In genomic region chr12:6423267-6424007, GRCh38 we compare ENCODE assay signal across 1 cellular context.
TF ChIP-seq lines count a peak whose summit lies in the region.

No MANE protein-coding gene starts in this region.

TF ChIP-seq in HEK293, 187 proteins besides CTCF, POLR2A, EP300 and RAD21 (continued from another document and continues in another):
- TF ChIP-seq HIC1 (tag by site-specific recombination; IDR thresholded peaks at IDR 0.05) (no peak), ZNF785 (tag by site-specific recombination; IDR thresholded peaks at IDR 0.05) (no peak), ZNF214 (tag by site-specific recombination; IDR thresholded peaks at IDR 0.05; ENCODE audit: borderline replicate concordance) (no peak), ZNF629 (tag by site-specific recombination; IDR thresholded peaks at IDR 0.05) (no peak), GLIS1 (tag by site-specific recombination; IDR thresholded peaks at IDR 0.05) (no peak), ZSCAN23 (tag by site-specific recombination; IDR thresholded peaks at IDR 0.05) (no peak), ZNF19 (tag by site-specific recombination; IDR thresholded peaks at IDR 0.05; ENCODE audit: low read depth) (no peak), ZNF560 (tag by site-specific recombination; IDR thresholded peaks at IDR 0.05; ENCODE audit: borderline replicate concordance) (no peak), OSR2 (tag by site-specific recombination; IDR thresholded peaks at IDR 0.05) (no peak), ZNF223 (tag by site-specific recombination; IDR thresholded peaks at IDR 0.05) (no peak), ZFP37 (tag by site-specific recombination; IDR thresholded peaks at IDR 0.05) (no peak), ZNF843 (tag by site-specific recombination; IDR thresholded peaks at IDR 0.05) (no peak), ZNF157 (tag by site-specific recombination; IDR thresholded peaks at IDR 0.05) (no peak), ZNF658 (tag by site-specific recombination; IDR thresholded peaks at IDR 0.05) (no peak), SCRT2 (tag by site-specific recombination; IDR thresholded peaks at IDR 0.05) (no peak), ZNF791 (tag by site-specific recombination; IDR thresholded peaks at IDR 0.05) (no peak), ZBTB48 (tag by site-specific recombination; IDR thresholded peaks at IDR 0.05) (no peak), ZSCAN30 (tag by site-specific recombination; IDR thresholded peaks at IDR 0.05) (peak; percentile 79), ZNF626 (tag by site-specific recombination; IDR thresholded peaks at IDR 0.05) (no peak), ZNF37A (tag by site-specific recombination; IDR thresholded peaks at IDR 0.05) (no peak), ZNF121 (tag by site-specific recombination; IDR thresholded peaks at IDR 0.05) (no peak), AEBP2 (tag by site-specific recombination; IDR thresholded peaks at IDR 0.05; ENCODE audit: borderline replicate concordance) (no peak), ZNF335 (tag by site-specific recombination; conservative IDR thresholded peaks at IDR 0.05) (no peak), ZNF341 (tag by site-specific recombination; IDR thresholded peaks at IDR 0.05; ENCODE audit: low read depth) (no peak), ZSCAN5A (tag by site-specific recombination; IDR thresholded peaks at IDR 0.05) (no peak), ZNF529 (tag by site-specific recombination; IDR thresholded peaks at IDR 0.05; ENCODE audit: insufficient replicate concordance) (no peak), KLF8 (tag by site-specific recombination; IDR thresholded peaks at IDR 0.05) (peak; percentile 44; the same call in 1 of the 2 replicates), ZNF10 (tag by site-specific recombination; IDR thresholded peaks at IDR 0.05) (no peak), ZNF768 (tag by site-specific recombination; IDR thresholded peaks at IDR 0.05) (no peak), MYNN (tag by site-specific recombination; IDR thresholded peaks at IDR 0.05; ENCODE audit: borderline replicate concordance) (peak; percentile 90), ZNF248 (tag by site-specific recombination; IDR thresholded peaks at IDR 0.05) (no peak), ZNF133 (tag by site-specific recombination; IDR thresholded peaks at IDR 0.05) (no peak), ZBTB1 (tag by site-specific recombination; IDR thresholded peaks at IDR 0.05) (no peak), ZNF76 (tag by site-specific recombination; IDR thresholded peaks at IDR 0.05; ENCODE audit: borderline replicate concordance, low read depth) (no peak), SP7 (tag by site-specific recombination; IDR thresholded peaks at IDR 0.05) (peak; percentile 56; the same call in 1 of the 2 replicates), ZNF510 (tag by site-specific recombination; IDR thresholded peaks at IDR 0.05; ENCODE audit: insufficient replicate concordance) (no peak), ZNF473 (tag by site-specific recombination; IDR thresholded peaks at IDR 0.05) (no peak), ZNF274 (IDR thresholded peaks at IDR 0.05; ENCODE audit: low read length) (no peak), ZNF274 (tag by site-specific recombination; IDR thresholded peaks at IDR 0.05; ENCODE audit: borderline replicate concordance) (no peak), ZNF266 (tag by site-specific recombination; IDR thresholded peaks at IDR 0.05; ENCODE audit: low read depth) (no peak), ZIC2 (tag by site-specific recombination; IDR thresholded peaks at IDR 0.05) (no peak), ZNF610 (tag by site-specific recombination; IDR thresholded peaks at IDR 0.05; ENCODE audit: borderline replicate concordance) (no peak)
- TF ChIP-seq, protein P1, sequence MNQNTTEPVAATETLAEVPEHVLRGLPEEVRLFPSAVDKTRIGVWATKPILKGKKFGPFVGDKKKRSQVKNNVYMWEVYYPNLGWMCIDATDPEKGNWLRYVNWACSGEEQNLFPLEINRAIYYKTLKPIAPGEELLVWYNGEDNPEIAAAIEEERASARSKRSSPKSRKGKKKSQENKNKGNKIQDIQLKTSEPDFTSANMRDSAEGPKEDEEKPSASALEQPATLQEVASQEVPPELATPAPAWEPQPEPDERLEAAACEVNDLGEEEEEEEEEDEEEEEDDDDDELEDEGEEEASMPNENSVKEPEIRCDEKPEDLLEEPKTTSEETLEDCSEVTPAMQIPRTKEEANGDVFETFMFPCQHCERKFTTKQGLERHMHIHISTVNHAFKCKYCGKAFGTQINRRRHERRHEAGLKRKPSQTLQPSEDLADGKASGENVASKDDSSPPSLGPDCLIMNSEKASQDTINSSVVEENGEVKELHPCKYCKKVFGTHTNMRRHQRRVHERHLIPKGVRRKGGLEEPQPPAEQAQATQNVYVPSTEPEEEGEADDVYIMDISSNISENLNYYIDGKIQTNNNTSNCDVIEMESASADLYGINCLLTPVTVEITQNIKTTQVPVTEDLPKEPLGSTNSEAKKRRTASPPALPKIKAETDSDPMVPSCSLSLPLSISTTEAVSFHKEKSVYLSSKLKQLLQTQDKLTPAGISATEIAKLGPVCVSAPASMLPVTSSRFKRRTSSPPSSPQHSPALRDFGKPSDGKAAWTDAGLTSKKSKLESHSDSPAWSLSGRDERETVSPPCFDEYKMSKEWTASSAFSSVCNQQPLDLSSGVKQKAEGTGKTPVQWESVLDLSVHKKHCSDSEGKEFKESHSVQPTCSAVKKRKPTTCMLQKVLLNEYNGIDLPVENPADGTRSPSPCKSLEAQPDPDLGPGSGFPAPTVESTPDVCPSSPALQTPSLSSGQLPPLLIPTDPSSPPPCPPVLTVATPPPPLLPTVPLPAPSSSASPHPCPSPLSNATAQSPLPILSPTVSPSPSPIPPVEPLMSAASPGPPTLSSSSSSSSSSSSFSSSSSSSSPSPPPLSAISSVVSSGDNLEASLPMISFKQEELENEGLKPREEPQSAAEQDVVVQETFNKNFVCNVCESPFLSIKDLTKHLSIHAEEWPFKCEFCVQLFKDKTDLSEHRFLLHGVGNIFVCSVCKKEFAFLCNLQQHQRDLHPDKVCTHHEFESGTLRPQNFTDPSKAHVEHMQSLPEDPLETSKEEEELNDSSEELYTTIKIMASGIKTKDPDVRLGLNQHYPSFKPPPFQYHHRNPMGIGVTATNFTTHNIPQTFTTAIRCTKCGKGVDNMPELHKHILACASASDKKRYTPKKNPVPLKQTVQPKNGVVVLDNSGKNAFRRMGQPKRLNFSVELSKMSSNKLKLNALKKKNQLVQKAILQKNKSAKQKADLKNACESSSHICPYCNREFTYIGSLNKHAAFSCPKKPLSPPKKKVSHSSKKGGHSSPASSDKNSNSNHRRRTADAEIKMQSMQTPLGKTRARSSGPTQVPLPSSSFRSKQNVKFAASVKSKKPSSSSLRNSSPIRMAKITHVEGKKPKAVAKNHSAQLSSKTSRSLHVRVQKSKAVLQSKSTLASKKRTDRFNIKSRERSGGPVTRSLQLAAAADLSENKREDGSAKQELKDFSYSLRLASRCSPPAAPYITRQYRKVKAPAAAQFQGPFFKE (tag by site-specific recombination; IDR thresholded peaks at IDR 0.05; ENCODE audit: borderline replicate concordance), result no peak
- TF ChIP-seq, protein P2, sequence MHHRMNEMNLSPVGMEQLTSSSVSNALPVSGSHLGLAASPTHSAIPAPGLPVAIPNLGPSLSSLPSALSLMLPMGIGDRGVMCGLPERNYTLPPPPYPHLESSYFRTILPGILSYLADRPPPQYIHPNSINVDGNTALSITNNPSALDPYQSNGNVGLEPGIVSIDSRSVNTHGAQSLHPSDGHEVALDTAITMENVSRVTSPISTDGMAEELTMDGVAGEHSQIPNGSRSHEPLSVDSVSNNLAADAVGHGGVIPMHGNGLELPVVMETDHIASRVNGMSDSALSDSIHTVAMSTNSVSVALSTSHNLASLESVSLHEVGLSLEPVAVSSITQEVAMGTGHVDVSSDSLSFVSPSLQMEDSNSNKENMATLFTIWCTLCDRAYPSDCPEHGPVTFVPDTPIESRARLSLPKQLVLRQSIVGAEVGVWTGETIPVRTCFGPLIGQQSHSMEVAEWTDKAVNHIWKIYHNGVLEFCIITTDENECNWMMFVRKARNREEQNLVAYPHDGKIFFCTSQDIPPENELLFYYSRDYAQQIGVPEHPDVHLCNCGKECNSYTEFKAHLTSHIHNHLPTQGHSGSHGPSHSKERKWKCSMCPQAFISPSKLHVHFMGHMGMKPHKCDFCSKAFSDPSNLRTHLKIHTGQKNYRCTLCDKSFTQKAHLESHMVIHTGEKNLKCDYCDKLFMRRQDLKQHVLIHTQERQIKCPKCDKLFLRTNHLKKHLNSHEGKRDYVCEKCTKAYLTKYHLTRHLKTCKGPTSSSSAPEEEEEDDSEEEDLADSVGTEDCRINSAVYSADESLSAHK (tag by site-specific recombination; IDR thresholded peaks at IDR 0.05), result no peak
- TF ChIP-seq, protein P3, sequence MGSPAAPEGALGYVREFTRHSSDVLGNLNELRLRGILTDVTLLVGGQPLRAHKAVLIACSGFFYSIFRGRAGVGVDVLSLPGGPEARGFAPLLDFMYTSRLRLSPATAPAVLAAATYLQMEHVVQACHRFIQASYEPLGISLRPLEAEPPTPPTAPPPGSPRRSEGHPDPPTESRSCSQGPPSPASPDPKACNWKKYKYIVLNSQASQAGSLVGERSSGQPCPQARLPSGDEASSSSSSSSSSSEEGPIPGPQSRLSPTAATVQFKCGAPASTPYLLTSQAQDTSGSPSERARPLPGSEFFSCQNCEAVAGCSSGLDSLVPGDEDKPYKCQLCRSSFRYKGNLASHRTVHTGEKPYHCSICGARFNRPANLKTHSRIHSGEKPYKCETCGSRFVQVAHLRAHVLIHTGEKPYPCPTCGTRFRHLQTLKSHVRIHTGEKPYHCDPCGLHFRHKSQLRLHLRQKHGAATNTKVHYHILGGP (tag by site-specific recombination; IDR thresholded peaks at IDR 0.05), result no peak
- TF ChIP-seq, protein P4, sequence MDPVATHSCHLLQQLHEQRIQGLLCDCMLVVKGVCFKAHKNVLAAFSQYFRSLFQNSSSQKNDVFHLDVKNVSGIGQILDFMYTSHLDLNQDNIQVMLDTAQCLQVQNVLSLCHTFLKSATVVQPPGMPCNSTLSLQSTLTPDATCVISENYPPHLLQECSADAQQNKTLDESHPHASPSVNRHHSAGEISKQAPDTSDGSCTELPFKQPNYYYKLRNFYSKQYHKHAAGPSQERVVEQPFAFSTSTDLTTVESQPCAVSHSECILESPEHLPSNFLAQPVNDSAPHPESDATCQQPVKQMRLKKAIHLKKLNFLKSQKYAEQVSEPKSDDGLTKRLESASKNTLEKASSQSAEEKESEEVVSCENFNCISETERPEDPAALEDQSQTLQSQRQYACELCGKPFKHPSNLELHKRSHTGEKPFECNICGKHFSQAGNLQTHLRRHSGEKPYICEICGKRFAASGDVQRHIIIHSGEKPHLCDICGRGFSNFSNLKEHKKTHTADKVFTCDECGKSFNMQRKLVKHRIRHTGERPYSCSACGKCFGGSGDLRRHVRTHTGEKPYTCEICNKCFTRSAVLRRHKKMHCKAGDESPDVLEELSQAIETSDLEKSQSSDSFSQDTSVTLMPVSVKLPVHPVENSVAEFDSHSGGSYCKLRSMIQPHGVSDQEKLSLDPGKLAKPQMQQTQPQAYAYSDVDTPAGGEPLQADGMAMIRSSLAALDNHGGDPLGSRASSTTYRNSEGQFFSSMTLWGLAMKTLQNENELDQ (tag by site-specific recombination; IDR thresholded peaks at IDR 0.05; ENCODE audit: low read depth), result no peak
- TF ChIP-seq, protein P5, sequence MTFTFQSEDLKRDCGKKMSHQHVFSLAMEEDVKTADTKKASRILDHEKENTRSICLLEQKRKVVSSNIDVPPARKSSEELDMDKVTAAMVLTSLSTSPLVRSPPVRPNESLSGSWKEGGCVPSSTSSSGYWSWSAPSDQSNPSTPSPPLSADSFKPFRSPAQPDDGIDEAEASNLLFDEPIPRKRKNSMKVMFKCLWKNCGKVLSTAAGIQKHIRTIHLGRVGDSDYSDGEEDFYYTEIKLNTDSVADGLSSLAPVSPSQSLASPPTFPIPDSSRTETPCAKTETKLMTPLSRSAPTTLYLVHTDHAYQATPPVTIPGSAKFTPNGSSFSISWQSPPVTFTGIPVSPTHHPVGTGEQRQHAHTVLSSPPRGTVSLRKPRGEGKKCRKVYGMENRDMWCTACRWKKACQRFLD (tag by site-specific recombination; IDR thresholded peaks at IDR 0.05), result no peak
- TF ChIP-seq, protein P6, sequence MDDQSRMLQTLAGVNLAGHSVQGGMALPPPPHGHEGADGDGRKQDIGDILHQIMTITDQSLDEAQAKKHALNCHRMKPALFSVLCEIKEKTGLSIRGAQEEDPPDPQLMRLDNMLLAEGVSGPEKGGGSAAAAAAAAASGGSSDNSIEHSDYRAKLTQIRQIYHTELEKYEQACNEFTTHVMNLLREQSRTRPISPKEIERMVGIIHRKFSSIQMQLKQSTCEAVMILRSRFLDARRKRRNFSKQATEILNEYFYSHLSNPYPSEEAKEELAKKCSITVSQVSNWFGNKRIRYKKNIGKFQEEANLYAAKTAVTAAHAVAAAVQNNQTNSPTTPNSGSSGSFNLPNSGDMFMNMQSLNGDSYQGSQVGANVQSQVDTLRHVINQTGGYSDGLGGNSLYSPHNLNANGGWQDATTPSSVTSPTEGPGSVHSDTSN (CRISPR knock-in tag; IDR thresholded peaks at IDR 0.05), result no peak
